In genomic region chr5:28743362-28743761, GRCh38 we compare ENCODE assay signal across 15 cellular contexts.
A peak's percentile ranks its signal among the peaks of the same experiment; 100 is the strongest.
DNase-seq lines count a peak whose midpoint lies in the region; FAIRE-seq and TF ChIP-seq lines count a peak whose summit lies in the region.
"Had no signal": no experiment of that assay in that cellular context is flagged by ENCODE, and none has a peak within 500 bp of the region (broad histone marks: within the 10 kb centered on the region; RNA-seq: fewer than 3 reads in every experiment).

No MANE protein-coding gene starts in this region.

- H3K27me3 ChIP-seq in smooth muscle cell (ENCODE audit: low read depth): no peaks in the 10 kb centered on the region

- TF ChIP-seq POLR2A in H54 (IDR thresholded peaks at IDR 0.05; ENCODE audit: low read depth, low read length): no peak

- DNase-seq in H54 (ENCODE audit: insufficient read length, low spot score): no peak
- peak; percentile 1 for DNase-seq in amniotic stem cell (lab: John Stamatoyannopoulos, UW)
- peak; percentile 4 for DNase-seq in fibroblast of villous mesenchyme (ENCODE audit: low read depth)
- no peak for DNase-seq in smooth muscle cell (lab: John Stamatoyannopoulos, UW; ENCODE audit: unreplicated experiment)
- no peak for DNase-seq in NCI-H146 (lab: John Stamatoyannopoulos, UW)
- no peak for DNase-seq in activated CD4-positive, CD25-positive, alpha-beta regulatory T cell treated with anti-CD3 and anti-CD28 coated beads, Interleukin-2, amount 50 U/mL, for 72 hours
- DNase-seq in stimulated activated CD4-positive, alpha-beta T cell treated with anti-CD3 and anti-CD28 coated beads, Interleukin-4, amount 100 ng/mL, for 24 hours: no peak
- DNase-seq in stimulated activated CD4-positive, alpha-beta T cell treated with anti-CD3 and anti-CD28 coated beads, Interleukin-4, amount 100 ng/mL, for 4 hours: no peak
- DNase-seq: C1 segment of cervical spinal cord, DMS 273 treated with DMSO at 0.1 percent for 48 hours, NCI-H1436, NCI-H2081, NCI-H69, PC-9 had no signal

- TF ChIP-seq CTCF in fibroblast of villous mesenchyme (IDR thresholded peaks at IDR 0.05; ENCODE audit: insufficient read depth, low read depth, low read length) (no peak), smooth muscle cell (IDR thresholded peaks at IDR 0.05; ENCODE audit: borderline replicate concordance, insufficient read depth, poor library complexity, severe bottlenecking) (no peak)

- no peak overlapping the region for H3K27ac ChIP-seq in smooth muscle cell (ENCODE audit: low read depth)
- H3K27ac ChIP-seq: PC-9 had no signal

- H4K20me1 ChIP-seq in smooth muscle cell (ENCODE audit: low read depth): no peaks in the 10 kb centered on the region

- H3K4me3 ChIP-seq in fibroblast of villous mesenchyme (ENCODE audit: low read depth, low read length) (no peak overlapping the region), smooth muscle cell (no peak overlapping the region)
- H3K4me3 ChIP-seq: PC-9 had no signal

- H2AFZ ChIP-seq in smooth muscle cell (ENCODE audit: low read depth): no peak overlapping the region
- H2AFZ ChIP-seq: PC-9 had no signal

- H3K36me3 ChIP-seq in smooth muscle cell (ENCODE audit: low read depth): no peaks in the 10 kb centered on the region

- peak; percentile 73 for FAIRE-seq in H54 (lab: Jason Lieb, UNC)
- FAIRE-seq: A204.1 had no signal

- H3F3A ChIP-seq in smooth muscle cell (ENCODE audit: low read depth): no peaks in the 10 kb centered on the region

- peak overlapping the region; percentile 8 for H3K4me2 ChIP-seq in smooth muscle cell
- H3K4me2 ChIP-seq: PC-9 had no signal

- no peaks in the 10 kb centered on the region for H3K79me2 ChIP-seq in smooth muscle cell (ENCODE audit: low read depth)

- no peak overlapping the region for H3K9ac ChIP-seq in smooth muscle cell (ENCODE audit: low read depth)

- H3K9me3 ChIP-seq in smooth muscle cell (replicated peaks; ENCODE audit: low read depth): no peaks in the 10 kb centered on the region

- H3K4me1 ChIP-seq in smooth muscle cell (ENCODE audit: low read depth): peaks cover 6% of the 10 kb centered on the region

Comparison
In these comparisons a context has a peak if more than half of its experiments do, and no peak if none do; other contexts are left out.
1. DNase-seq: peak in amniotic stem cell (single experiment) and fibroblast of villous mesenchyme (single experiment); none in H54 (single experiment), smooth muscle cell (single experiment), NCI-H146 (single experiment), activated CD4-positive, CD25-positive, alpha-beta regulatory T cell treated with anti-CD3 and anti-CD28 coated beads, Interleukin-2, amount 50 U/mL, for 72 hours (single experiment), stimulated activated CD4-positive, alpha-beta T cell treated with anti-CD3 and anti-CD28 coated beads, Interleukin-4, amount 100 ng/mL, for 24 hours (single experiment) and stimulated activated CD4-positive, alpha-beta T cell treated with anti-CD3 and anti-CD28 coated beads, Interleukin-4, amount 100 ng/mL, for 4 hours (0 of 2).